8 cellular contexts compared by ENCODE assay signal in genomic region chr4:57163530-57164459, GRCh38. TPM values are rescaled to one million over a fixed set of nuclear protein-coding genes. Genes with fewer than 3 reads are reported as not detected.
DNase-seq lines count a peak whose midpoint lies in the region; ATAC-seq and TF ChIP-seq lines count a peak whose summit lies in the region.

No MANE protein-coding gene starts in this region.

- no peaks in the 10 kb centered on the region; the same call in 1 of the 2 replicates for H3K9me3 ChIP-seq in Caco-2
- H3K9me3 ChIP-seq in NT2/D1 (ENCODE audit: insufficient read depth, low read length), result peaks cover 39% of the 10 kb centered on the region

- peaks cover 8% of the 10 kb centered on the region for H3K4me1 Mint-ChIP-seq in Caco-2 (ENCODE audit: low read depth, unreplicated experiment)

- no peaks in the 10 kb centered on the region for H3K36me3 ChIP-seq in Caco-2 (ENCODE audit: control insufficient read depth, insufficient read depth, low read length)
- H3K36me3 ChIP-seq in NT2/D1 (ENCODE audit: insufficient read depth, insufficient read length, low read length), result no peaks in the 10 kb centered on the region

- TF ChIP-seq CTCF in Caco-2 (IDR thresholded peaks at IDR 0.05; ENCODE audit: insufficient read depth in 1 of 2, low read depth in 1 of 2, low read length in 1 of 2, severe bottlenecking in 1 of 2, unreplicated experiment in 1 of 2), result peak; percentile 86 to 90

- H3K4me1 ChIP-seq in Caco-2, result no peaks in the 10 kb centered on the region
- peaks cover 2% of the 10 kb centered on the region for H3K4me1 ChIP-seq in NT2/D1 (ENCODE audit: insufficient read depth, insufficient read length)

- peaks cover 24% of the 10 kb centered on the region for H3K27me3 Mint-ChIP-seq in Caco-2 (ENCODE audit: insufficient read depth, unreplicated experiment)

- H3K27ac Mint-ChIP-seq in Caco-2 (ENCODE audit: unreplicated experiment), result no peak overlapping the region

- H3K9ac ChIP-seq in NT2/D1 (ENCODE audit: insufficient read length, low read depth), result peak overlapping the region; percentile 88

- no TSS peak for BruUV-seq in Caco-2 (replicated peaks; lab: Mats Ljungman, UMichigan)

- H3K4me3 Mint-ChIP-seq in Caco-2 (ENCODE audit: unreplicated experiment), result peak overlapping the region; percentile 87

- H3K36me3 Mint-ChIP-seq in Caco-2 (ENCODE audit: insufficient read depth, unreplicated experiment), result no peaks in the 10 kb centered on the region

- POLR2A ChIA-PET in Caco-2 (lab: Charles Lee), result no interaction called here

- H3K9me3 Mint-ChIP-seq in Caco-2 (ENCODE audit: unreplicated experiment), result no peaks in the 10 kb centered on the region

- intact Hi-C loops in Caco-2 (cut with micrococcal nuclease; ENCODE audit: unreplicated experiment), result loop anchor here (1.0 to 5.0 kb wide), 6 partner anchors 44 to 899 kb away; no protein-coding TSS in a partner anchor

- peak; percentile 98 for ATAC-seq in GM21381 (IDR thresholded peaks at IDR 0.05; ENCODE audit: unreplicated experiment)

- H3K4me3 ChIP-seq in Caco-2 (ENCODE audit: low read depth, low read length) (peak overlapping the region; percentile 69), NT2/D1 (ENCODE audit: insufficient read length, low read depth) (peak overlapping the region; percentile 51)

- H3K27me3 ChIP-seq in Caco-2 (replicated peaks; ENCODE audit: control insufficient read depth, insufficient read depth, low read length) (no peaks in the 10 kb centered on the region), NT2/D1 (ENCODE audit: insufficient read depth, insufficient read length) (peaks cover 5% of the 10 kb centered on the region)

- peak; percentile 78 to 88 for DNase-seq in Caco-2
- DNase-seq in HT1080 (ENCODE audit: low read depth), result peak; percentile 90
- peak; percentile 70 for DNase-seq in NT2/D1 (ENCODE audit: low read depth, low spot score)
- DNase-seq in activated T-cell treated with anti-CD3 and anti-CD28 coated beads for 1 hour (ENCODE audit: low read depth), result peak; percentile 56
- peak; percentile 28 for DNase-seq in epidermal melanocyte (ENCODE audit: insufficient read length, low spot score)
- peak; percentile 66 for DNase-seq in middle frontal gyrus (ENCODE audit: extremely low spot score, low spot score)
- peak; percentile 50 to 59 for DNase-seq in stimulated activated CD8-positive, alpha-beta memory T cell treated with anti-CD3 and anti-CD28 coated beads, Interleukin-15, amount 100 ng/mL, for 48 hours (ENCODE audit: low read depth in 2 of 2)

- CTCF ChIA-PET in Caco-2 (lab: Charles Lee), result interaction anchor here (0.6 to 2.5 kb wide), 15 partner anchors 11 to 1253 kb away, joined by 3 to 20 read pairs (median 4); partner anchors contain the start of gene IGFBP7

RNA-seq across cellular contexts. Expression of gene IGFBP7, which starts 53.6 kb away (rescaled TPM):
- 37.1 and 40.4 TPM in 2 replicates for total RNA-seq in Caco-2 (2022)
- total RNA-seq in HT1080 (2014; rRNA removed; shearing (Covaris generic)), result 65.0 and 84.9 TPM in 2 replicates
- polyA plus RNA-seq in HT1080 (2015; cell fraction: cytosol; rRNA removed), result 245 and 257 TPM in 2 replicates
- 242 and 275 TPM in 2 replicates for polyA plus RNA-seq in HT1080 (2015; cell fraction: nucleus; rRNA removed)

Comparison
In these comparisons a context has a peak if more than half of its experiments do, and no peak if none do; other contexts are left out.
1. Peak in every context shown above with its lines: DNase-seq, ATAC-seq and H3K4me3 ChIP-seq.
2. DNase-seq: peak in every context shown above with its lines; median percentile 90 in HT1080; 83 in Caco-2; 70 in NT2/D1; 66 in middle frontal gyrus; 56 in activated T-cell treated with anti-CD3 and anti-CD28 coated beads for 1 hour; 54 in stimulated activated CD8-positive, alpha-beta memory T cell treated with anti-CD3 and anti-CD28 coated beads, Interleukin-15, amount 100 ng/mL, for 48 hours; 28 in epidermal melanocyte.